Comparison of ENCODE assay signal across 1 cellular context in genomic region chr20:49188101-49188784, GRCh38.
TF ChIP-seq lines count a peak whose summit lies in the region.

TSS of gene STAU1 (minus strand) at chr20:49188334. CDS start at chr20:49166201, 22,133 bp downstream.

TF ChIP-seq in HepG2, 621 proteins besides CTCF, POLR2A, EP300 and RAD21 (continued from another document and continues in another):
- TF ChIP-seq ZNF280D (CRISPR knock-in tag; IDR thresholded peaks at IDR 0.05) (peak; percentile 77), SOX5 (CRISPR knock-in tag; IDR thresholded peaks at IDR 0.05; ENCODE audit: borderline replicate concordance) (no peak; the same call in 1 of the 2 replicates), TRIM24 (CRISPR knock-in tag; IDR thresholded peaks at IDR 0.05) (no peak), PAX8 (CRISPR knock-in tag; IDR thresholded peaks at IDR 0.05; ENCODE audit: borderline replicate concordance) (peak; percentile 85; the same call in 1 of the 2 replicates), NBN (conservative IDR thresholded peaks at IDR 0.05) (no peak), ZNF446 (CRISPR knock-in tag; IDR thresholded peaks at IDR 0.05) (peak; percentile 79; the same call in 1 of the 2 replicates), ZNF703 (CRISPR knock-in tag; IDR thresholded peaks at IDR 0.05; ENCODE audit: borderline replicate concordance) (no peak), ZNF580 (CRISPR knock-in tag; IDR thresholded peaks at IDR 0.05; ENCODE audit: borderline replicate concordance, low read depth) (peak; percentile 87; the same call in 1 of the 2 replicates), RELA (CRISPR knock-in tag; IDR thresholded peaks at IDR 0.05) (peak; percentile 83; the same call in 1 of the 2 replicates), GLMP (CRISPR knock-in tag; IDR thresholded peaks at IDR 0.05; ENCODE audit: borderline replicate concordance) (no peak), ZNF253 (CRISPR knock-in tag; IDR thresholded peaks at IDR 0.05; ENCODE audit: borderline replicate concordance) (no peak), CCAR2 (optimal IDR thresholded peaks at IDR 0.05; ENCODE audit: low read depth, low read length) (peak; percentile 23), SSRP1 (CRISPR knock-in tag; IDR thresholded peaks at IDR 0.05) (no peak), NR3C1 (CRISPR knock-in tag; IDR thresholded peaks at IDR 0.05) (no peak), SCMH1 (CRISPR knock-in tag; IDR thresholded peaks at IDR 0.05; ENCODE audit: borderline replicate concordance) (no peak), ZKSCAN8 (CRISPR knock-in tag; IDR thresholded peaks at IDR 0.05; ENCODE audit: borderline replicate concordance) (no peak), ZNF564 (CRISPR knock-in tag; IDR thresholded peaks at IDR 0.05) (peak; percentile 56; the same call in 1 of the 2 replicates), ZBTB2 (CRISPR knock-in tag; IDR thresholded peaks at IDR 0.05; ENCODE audit: low read depth) (peak; percentile 75; the same call in 1 of the 2 replicates), MAZ (IDR thresholded peaks at IDR 0.05; ENCODE audit: borderline replicate concordance, low read depth, low read length) (peak; percentile 94), MAZ (CRISPR knock-in tag; IDR thresholded peaks at IDR 0.05; ENCODE audit: low read depth) (peak; percentile 85), CCDC6 (CRISPR knock-in tag; IDR thresholded peaks at IDR 0.05) (peak; percentile 72; the same call in 1 of the 2 replicates), TRAFD1 (CRISPR knock-in tag; IDR thresholded peaks at IDR 0.05; ENCODE audit: borderline replicate concordance) (no peak), ZMYM2 (CRISPR knock-in tag; IDR thresholded peaks at IDR 0.05) (no peak), YEATS2 (CRISPR knock-in tag; IDR thresholded peaks at IDR 0.05; ENCODE audit: borderline replicate concordance) (peak; percentile 84), SOX13 (IDR thresholded peaks at IDR 0.05) (no peak), SOX13 (CRISPR knock-in tag; conservative IDR thresholded peaks at IDR 0.05 in 1 of 2, IDR thresholded peaks at IDR 0.05 in 1 of 2) (peak in 1 of 2 experiments; percentile 58; a peak in 2 of 4 replicates), ZNF180 (CRISPR knock-in tag; IDR thresholded peaks at IDR 0.05; ENCODE audit: borderline replicate concordance, low read depth) (peak; percentile 89; the same call in 1 of the 2 replicates), NCOA2 (CRISPR knock-in tag; IDR thresholded peaks at IDR 0.05) (peak; percentile 52; the same call in 1 of the 2 replicates), BATF2 (CRISPR knock-in tag; IDR thresholded peaks at IDR 0.05) (0 out of 2 replicates have a peak, but pooled peaks have one; percentile 16), ZNF296 (CRISPR knock-in tag; conservative IDR thresholded peaks at IDR 0.05) (no peak), CBX1 (IDR thresholded peaks at IDR 0.05; ENCODE audit: low read depth) (no peak), MEIS1 (CRISPR knock-in tag; IDR thresholded peaks at IDR 0.05; ENCODE audit: borderline replicate concordance) (no peak; the same call in 1 of the 2 replicates), ZNF746 (CRISPR knock-in tag; IDR thresholded peaks at IDR 0.05) (peak; percentile 66; the same call in 1 of the 2 replicates), RAD51 (IDR thresholded peaks at IDR 0.05; ENCODE audit: borderline replicate concordance) (no peak), IRX3 (CRISPR knock-in tag; IDR thresholded peaks at IDR 0.05; ENCODE audit: borderline replicate concordance, low read depth) (peak; percentile 70; the same call in 1 of the 2 replicates), MTA3 (CRISPR knock-in tag; IDR thresholded peaks at IDR 0.05) (0 out of 2 replicates have a peak, but pooled peaks have one; percentile 27), ZBTB44 (CRISPR knock-in tag; IDR thresholded peaks at IDR 0.05) (0 out of 2 replicates have a peak, but pooled peaks have one; percentile 4), ZNF558 (CRISPR knock-in tag; IDR thresholded peaks at IDR 0.05; ENCODE audit: borderline replicate concordance) (peak; percentile 23; the same call in 1 of the 2 replicates), PRMT3 (CRISPR knock-in tag; IDR thresholded peaks at IDR 0.05; ENCODE audit: borderline replicate concordance, low read depth) (no peak), NAIF1 (CRISPR knock-in tag; IDR thresholded peaks at IDR 0.05; ENCODE audit: borderline replicate concordance) (no peak; the same call in 1 of the 2 replicates), MLXIP (CRISPR knock-in tag; IDR thresholded peaks at IDR 0.05; ENCODE audit: borderline replicate concordance) (no peak), ETV6 (CRISPR knock-in tag; conservative IDR thresholded peaks at IDR 0.05) (peak; percentile 89), ZFP41 (CRISPR knock-in tag; IDR thresholded peaks at IDR 0.05; ENCODE audit: borderline replicate concordance) (no peak), ZNF788 (CRISPR knock-in tag; IDR thresholded peaks at IDR 0.05; ENCODE audit: borderline replicate concordance) (peak; percentile 97; the same call in 1 of the 2 replicates), ZNF776 (CRISPR knock-in tag; IDR thresholded peaks at IDR 0.05) (no peak), ZNF124 (CRISPR knock-in tag; IDR thresholded peaks at IDR 0.05) (peak; percentile 94; the same call in 1 of the 2 replicates), ZNF598 (CRISPR knock-in tag; IDR thresholded peaks at IDR 0.05; ENCODE audit: borderline replicate concordance) (peak; percentile 78; the same call in 1 of the 2 replicates), NFRKB (IDR thresholded peaks at IDR 0.05) (no peak), PITX1 (CRISPR knock-in tag; IDR thresholded peaks at IDR 0.05) (peak; percentile 74), ZNF781 (CRISPR knock-in tag; IDR thresholded peaks at IDR 0.05; ENCODE audit: borderline replicate concordance, not compliant biosample characterization) (peak; percentile 27), PHF5A (CRISPR knock-in tag; IDR thresholded peaks at IDR 0.05; ENCODE audit: low read depth, unreplicated experiment) (peak; percentile 89), CREBL2 (CRISPR knock-in tag; IDR thresholded peaks at IDR 0.05; ENCODE audit: borderline replicate concordance) (no peak), PAF1 (CRISPR knock-in tag; IDR thresholded peaks at IDR 0.05) (no peak), FOXK1 (CRISPR knock-in tag; IDR thresholded peaks at IDR 0.05; ENCODE audit: borderline replicate concordance, low read depth) (peak; percentile 92; the same call in 1 of the 2 replicates), HCFC1 (IDR thresholded peaks at IDR 0.05; ENCODE audit: low read depth, low read length) (peak; percentile 98), SP1 (IDR thresholded peaks at IDR 0.05) (no peak), SP1 (CRISPR knock-in tag; IDR thresholded peaks at IDR 0.05) (peak; percentile 92), ZNF709 (CRISPR knock-in tag; IDR thresholded peaks at IDR 0.05) (peak; percentile 46; the same call in 1 of the 2 replicates), PCBP1 (IDR thresholded peaks at IDR 0.05; ENCODE audit: borderline replicate concordance, low read depth, low read length) (no peak), ZNF260 (CRISPR knock-in tag; IDR thresholded peaks at IDR 0.05; ENCODE audit: borderline replicate concordance, low read depth) (no peak), ZNF430 (CRISPR knock-in tag; IDR thresholded peaks at IDR 0.05) (no peak)
